ENCODE assay signal across 9 cellular contexts in genomic region chr15:100710744-100711478, GRCh38.
"Had no signal": no experiment of that assay in that cellular context is flagged by ENCODE, and none has a peak within 500 bp of the region (broad histone marks: within the 10 kb centered on the region; RNA-seq: fewer than 3 reads in every experiment).

No MANE protein-coding gene starts in this region.

- H3K27ac ChIP-seq: dorsolateral prefrontal cortex had no signal

- DNase-seq: activated CD4-positive, alpha-beta T cell treated with anti-CD3 and anti-CD28 coated beads, Interleukin-2, amount 50 U/mL, for 4 hours; activated naive CD4-positive, alpha-beta T cell; activated naive CD8-positive, alpha-beta T cell treated with anti-CD3 and anti-CD28 coated beads for 36 hours; dorsolateral prefrontal cortex; foreskin keratinocyte; hypothalamus; kidney; occipital lobe; trophoblast cell had no signal

- FAIRE-seq: kidney had no signal

- ATAC-seq: foreskin keratinocyte had no signal

- H3K27me3 ChIP-seq: dorsolateral prefrontal cortex, foreskin keratinocyte had no signal

- H3K4me3 ChIP-seq: dorsolateral prefrontal cortex had no signal
